34 cellular contexts compared by ENCODE assay signal in genomic region chr3:98848108-98848507, GRCh38.
"Had no signal": no experiment of that assay in that cellular context is flagged by ENCODE, and none has a peak within 500 bp of the region (broad histone marks: within the 10 kb centered on the region; RNA-seq: fewer than 3 reads in every experiment).

No MANE protein-coding gene starts in this region.

- DNase-seq: activated CD4-positive, alpha-beta memory T cell treated with anti-CD3 and anti-CD28 coated beads for 36 hours; activated CD4-positive, alpha-beta T cell treated with anti-CD3 and anti-CD28 coated beads for 36 hours; activated CD4-positive, alpha-beta T cell treated with anti-CD3 and anti-CD28 coated beads, Interleukin-2, amount 10 ng/mL, durations not matched to agents 24 days and 14 days; activated CD4-positive, CD25-positive, alpha-beta regulatory T cell; activated CD4-positive, CD25-positive, alpha-beta regulatory T cell treated with anti-CD3 and anti-CD28 coated beads, Interleukin-2, amount 50 U/mL, for 72 hours; activated CD8-positive, alpha-beta memory T cell treated with anti-CD3 and anti-CD28 coated beads, Interleukin-2, amount 10 ng/mL, durations not matched to agents 7 days and 5 days; activated CD8-positive, alpha-beta memory T cell treated with anti-CD3 and anti-CD28 coated beads, Interleukin-2, amount 50 U/mL, for 4 hours; activated CD8-positive, alpha-beta T cell treated with anti-CD3 and anti-CD28 coated beads, Interleukin-2, amount 10 ng/mL, durations not matched to agents 7 days and 5 days; activated effector memory CD4-positive, alpha-beta T cell treated with anti-CD3 and anti-CD28 coated beads, Interleukin-2, amount 50 U/mL, for 16 hours; activated naive CD4-positive, alpha-beta T cell treated with anti-CD3 and anti-CD28 coated beads for 36 hours; activated naive CD8-positive, alpha-beta T cell treated with anti-CD3 and anti-CD28 coated beads for 36 hours; activated naive CD8-positive, alpha-beta T cell treated with anti-CD3 and anti-CD28 coated beads, Interleukin-2, amount 50 U/mL, for 24 hours; activated T-cell treated with anti-CD3 and anti-CD28 coated beads, Interleukin-2, amount 50 U/mL, for 1 hour; activated T-cell treated with anti-CD3 and anti-CD28 coated beads, Interleukin-2, amount 50 U/mL, for 48 hours; adrenal gland; amygdala; aorta; body of pancreas; central memory CD4-positive, alpha-beta T cell; cerebellar nuclear complex; colonic mucosa; effector CD8-positive, alpha-beta T cell; esophagus squamous epithelium; foreskin melanocyte; heart right ventricle; T-helper 2 cell had no signal

- H3K9me3 ChIP-seq: adrenal gland, body of pancreas, colonic mucosa, esophagus squamous epithelium, gastroesophageal sphincter had no signal

- H3K36me3 Mint-ChIP-seq: activated CD8-positive, alpha-beta memory T cell treated with anti-CD3 and anti-CD28 coated beads, Interleukin-2, amount 10 ng/mL, durations not matched to agents 7 days and 5 days; activated naive CD4-positive, alpha-beta T cell treated with anti-CD3 and anti-CD28 coated beads, Interleukin-2, amount 50 U/mL, for 24 hours had no signal

- FAIRE-seq: endometrium, endothelial cell of umbilical vein had no signal

- H3K27me3 ChIP-seq: adrenal gland, body of pancreas, cardiac muscle cell, colonic mucosa, esophagus squamous epithelium, gastroesophageal sphincter, heart right ventricle had no signal

- H3K4me3 Mint-ChIP-seq: activated CD4-positive, alpha-beta memory T cell treated with anti-CD3 and anti-CD28 coated beads for 36 hours; activated CD4-positive, alpha-beta T cell treated with anti-CD3 and anti-CD28 coated beads for 36 hours; activated CD4-positive, alpha-beta T cell treated with anti-CD3 and anti-CD28 coated beads, Interleukin-2, amount 10 ng/mL, durations not matched to agents 24 days and 14 days; activated CD8-positive, alpha-beta memory T cell treated with anti-CD3 and anti-CD28 coated beads, Interleukin-2, amount 10 ng/mL, durations not matched to agents 7 days and 5 days; activated CD8-positive, alpha-beta T cell treated with anti-CD3 and anti-CD28 coated beads, Interleukin-2, amount 10 ng/mL, durations not matched to agents 7 days and 5 days; activated naive CD4-positive, alpha-beta T cell treated with anti-CD3 and anti-CD28 coated beads for 36 hours; activated naive CD4-positive, alpha-beta T cell treated with anti-CD3 and anti-CD28 coated beads, Interleukin-2, amount 50 U/mL, for 24 hours; activated naive CD8-positive, alpha-beta T cell treated with anti-CD3 and anti-CD28 coated beads for 36 hours; activated naive CD8-positive, alpha-beta T cell treated with anti-CD3 and anti-CD28 coated beads, Interleukin-2, amount 50 U/mL, for 24 hours; activated T-helper 1 cell treated with anti-CD3 and anti-CD28 coated beads, Interleukin-12 subunit alpha, Interleukin-12 subunit beta, Interleukin-2, Interleukin-4 antibody, amounts not matched to agents 30 ng/mL and 10 ng/mL and 1 ng/mL, durations not matched to agents 14 hours and 24 hours and 36 hours had no signal

- H3K9me3 Mint-ChIP-seq: activated CD4-positive, alpha-beta T cell treated with anti-CD3 and anti-CD28 coated beads, Interleukin-2, amount 10 ng/mL, durations not matched to agents 24 days and 14 days; activated naive CD4-positive, alpha-beta T cell treated with anti-CD3 and anti-CD28 coated beads, Interleukin-2, amount 50 U/mL, for 24 hours; activated naive CD8-positive, alpha-beta T cell treated with anti-CD3 and anti-CD28 coated beads for 36 hours; activated naive CD8-positive, alpha-beta T cell treated with anti-CD3 and anti-CD28 coated beads, Interleukin-2, amount 50 U/mL, for 24 hours; activated T-helper 1 cell treated with anti-CD3 and anti-CD28 coated beads, Interleukin-12 subunit alpha, Interleukin-12 subunit beta, Interleukin-2, Interleukin-4 antibody, amounts not matched to agents 30 ng/mL and 10 ng/mL and 1 ng/mL, durations not matched to agents 14 hours and 24 hours and 36 hours; activated T-helper 2 cell treated with anti-CD3 and anti-CD28 coated beads, Interferon-gamma antibody, Interleukin-2, Interleukin-4, amounts not matched to agents 10 μg/mL and 5 μg/mL and 100 μg/mL, durations not matched to agents 14 hours and 24 hours and 36 hours had no signal

- H3K4me3 ChIP-seq: adrenal gland, body of pancreas, cardiac muscle cell, colonic mucosa, esophagus squamous epithelium, gastroesophageal sphincter, heart right ventricle had no signal

- H3K36me3 ChIP-seq: colonic mucosa had no signal

- H3K27ac Mint-ChIP-seq: activated CD4-positive, alpha-beta memory T cell treated with anti-CD3 and anti-CD28 coated beads for 36 hours; activated CD4-positive, alpha-beta T cell treated with anti-CD3 and anti-CD28 coated beads for 36 hours; activated CD4-positive, alpha-beta T cell treated with anti-CD3 and anti-CD28 coated beads, Interleukin-2, amount 10 ng/mL, durations not matched to agents 24 days and 14 days; activated CD8-positive, alpha-beta memory T cell treated with anti-CD3 and anti-CD28 coated beads, Interleukin-2, amount 10 ng/mL, durations not matched to agents 7 days and 5 days; activated CD8-positive, alpha-beta T cell treated with anti-CD3 and anti-CD28 coated beads, Interleukin-2, amount 10 ng/mL, durations not matched to agents 7 days and 5 days; activated naive CD4-positive, alpha-beta T cell treated with anti-CD3 and anti-CD28 coated beads for 36 hours; activated naive CD4-positive, alpha-beta T cell treated with anti-CD3 and anti-CD28 coated beads, Interleukin-2, amount 50 U/mL, for 24 hours; activated naive CD8-positive, alpha-beta T cell treated with anti-CD3 and anti-CD28 coated beads for 36 hours; activated naive CD8-positive, alpha-beta T cell treated with anti-CD3 and anti-CD28 coated beads, Interleukin-2, amount 50 U/mL, for 24 hours; activated T-helper 1 cell treated with anti-CD3 and anti-CD28 coated beads, Interleukin-12 subunit alpha, Interleukin-12 subunit beta, Interleukin-2, Interleukin-4 antibody, amounts not matched to agents 30 ng/mL and 10 ng/mL and 1 ng/mL, durations not matched to agents 14 hours and 24 hours and 36 hours; activated T-helper 2 cell treated with anti-CD3 and anti-CD28 coated beads, Interferon-gamma antibody, Interleukin-2, Interleukin-4, amounts not matched to agents 10 μg/mL and 5 μg/mL and 100 μg/mL, durations not matched to agents 14 hours and 24 hours and 36 hours had no signal

- H3K27ac ChIP-seq: adrenal gland, body of pancreas, cardiac muscle cell, colonic mucosa, epithelial cell of prostate, esophagus squamous epithelium, gastroesophageal sphincter, heart right ventricle had no signal

- H3K27me3 Mint-ChIP-seq: activated CD4-positive, alpha-beta T cell treated with anti-CD3 and anti-CD28 coated beads for 36 hours; activated CD4-positive, alpha-beta T cell treated with anti-CD3 and anti-CD28 coated beads, Interleukin-2, amount 10 ng/mL, durations not matched to agents 24 days and 14 days; activated CD8-positive, alpha-beta memory T cell treated with anti-CD3 and anti-CD28 coated beads, Interleukin-2, amount 10 ng/mL, durations not matched to agents 7 days and 5 days; activated naive CD4-positive, alpha-beta T cell treated with anti-CD3 and anti-CD28 coated beads, Interleukin-2, amount 50 U/mL, for 24 hours; activated naive CD8-positive, alpha-beta T cell treated with anti-CD3 and anti-CD28 coated beads for 36 hours; activated naive CD8-positive, alpha-beta T cell treated with anti-CD3 and anti-CD28 coated beads, Interleukin-2, amount 50 U/mL, for 24 hours had no signal

- ATAC-seq: activated CD4-positive, alpha-beta T cell treated with anti-CD3 and anti-CD28 coated beads for 36 hours; activated CD8-positive, alpha-beta memory T cell treated with anti-CD3 and anti-CD28 coated beads, Interleukin-2, amount 10 ng/mL, durations not matched to agents 7 days and 5 days; activated CD8-positive, alpha-beta T cell treated with anti-CD3 and anti-CD28 coated beads, Interleukin-2, amount 10 ng/mL, durations not matched to agents 7 days and 5 days; activated naive CD8-positive, alpha-beta T cell treated with anti-CD3 and anti-CD28 coated beads, Interleukin-2, amount 50 U/mL, for 24 hours; body of pancreas; gastroesophageal sphincter; heart right ventricle had no signal

- H3K4me1 Mint-ChIP-seq: activated CD4-positive, alpha-beta T cell treated with anti-CD3 and anti-CD28 coated beads for 36 hours; activated CD4-positive, alpha-beta T cell treated with anti-CD3 and anti-CD28 coated beads, Interleukin-2, amount 10 ng/mL, durations not matched to agents 24 days and 14 days; activated CD8-positive, alpha-beta memory T cell treated with anti-CD3 and anti-CD28 coated beads, Interleukin-2, amount 10 ng/mL, durations not matched to agents 7 days and 5 days; activated naive CD4-positive, alpha-beta T cell treated with anti-CD3 and anti-CD28 coated beads, Interleukin-2, amount 50 U/mL, for 24 hours; activated naive CD8-positive, alpha-beta T cell treated with anti-CD3 and anti-CD28 coated beads, Interleukin-2, amount 50 U/mL, for 24 hours had no signal

- H3K4me1 ChIP-seq: body of pancreas, colonic mucosa, esophagus squamous epithelium had no signal
